In the genomic region with DNA sequence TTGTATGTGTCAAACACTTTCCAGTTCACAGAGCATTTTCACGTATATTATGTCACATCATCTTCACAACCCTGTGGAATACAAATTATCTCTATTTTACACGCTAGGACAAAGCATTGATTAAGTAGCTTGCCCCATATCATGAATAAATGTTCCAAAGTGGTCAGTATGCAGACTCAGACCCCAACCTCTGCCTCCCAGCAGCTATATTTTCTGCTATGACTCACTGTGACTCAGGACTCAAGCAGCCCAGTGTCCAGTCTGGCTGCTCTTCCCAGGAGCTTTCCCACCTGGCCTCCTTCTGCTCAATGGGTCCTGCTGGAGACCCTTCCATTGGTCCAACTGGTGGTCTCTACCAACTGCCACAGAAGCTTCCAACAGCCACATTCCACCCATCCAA, we compare ENCODE assay signal across 1 cellular context.
TF ChIP-seq lines count a peak whose summit lies in the region.

No MANE protein-coding gene starts in this region.

TF ChIP-seq in HCT116, 20 proteins besides CTCF, POLR2A, EP300 and RAD21 (continued from another document):
- TF ChIP-seq POLR2AphosphoS5 (IDR thresholded peaks at IDR 0.05; ENCODE audit: low read depth, low read length) (no peak), ELF1 (IDR thresholded peaks at IDR 0.05; ENCODE audit: borderline replicate concordance, low read depth) (no peak), EZH2phosphoT487 (IDR thresholded peaks at IDR 0.05; ENCODE audit: borderline replicate concordance) (no peak)
